ENCODE assay signal across 1 cellular context in genomic region chr7:43856316-43856715, GRCh38.
A peak's percentile ranks its signal among the peaks of the same experiment; 100 is the strongest.
TF ChIP-seq lines count a peak whose summit lies in the region.

No MANE protein-coding gene starts in this region.

TF ChIP-seq in HepG2, 621 proteins besides CTCF, POLR2A, EP300 and RAD21:
- no peak for TF ChIP-seq CHD2 (IDR thresholded peaks at IDR 0.05; ENCODE audit: low read depth, low read length)
- no peak for TF ChIP-seq ZMAT3 (CRISPR knock-in tag; conservative IDR thresholded peaks at IDR 0.05)
- TF ChIP-seq RARA (CRISPR knock-in tag; IDR thresholded peaks at IDR 0.05): peak; percentile 71
- no peak for TF ChIP-seq ZNF790 (CRISPR knock-in tag; IDR thresholded peaks at IDR 0.05; ENCODE audit: borderline replicate concordance)
- no peak for TF ChIP-seq SRSF9 (IDR thresholded peaks at IDR 0.05; ENCODE audit: borderline replicate concordance, insufficient read depth, low read depth, low read length, poor library complexity, severe bottlenecking)
- no peak for TF ChIP-seq ELF4 (CRISPR knock-in tag; IDR thresholded peaks at IDR 0.05; ENCODE audit: borderline replicate concordance)
- no peak for TF ChIP-seq ZIK1 (CRISPR knock-in tag; IDR thresholded peaks at IDR 0.05; ENCODE audit: borderline replicate concordance, low read depth)
- no peak for TF ChIP-seq KLF9 (CRISPR knock-in tag; IDR thresholded peaks at IDR 0.05; ENCODE audit: low read depth)
- TF ChIP-seq RXRB (CRISPR knock-in tag; IDR thresholded peaks at IDR 0.05; ENCODE audit: borderline replicate concordance): no peak
- no peak for TF ChIP-seq ARNTL (CRISPR knock-in tag; IDR thresholded peaks at IDR 0.05)
- TF ChIP-seq TBL1XR1 (IDR thresholded peaks at IDR 0.05; ENCODE audit: borderline replicate concordance, low read length, partially characterized antibody): peak; percentile 87
- TF ChIP-seq, protein P1, sequence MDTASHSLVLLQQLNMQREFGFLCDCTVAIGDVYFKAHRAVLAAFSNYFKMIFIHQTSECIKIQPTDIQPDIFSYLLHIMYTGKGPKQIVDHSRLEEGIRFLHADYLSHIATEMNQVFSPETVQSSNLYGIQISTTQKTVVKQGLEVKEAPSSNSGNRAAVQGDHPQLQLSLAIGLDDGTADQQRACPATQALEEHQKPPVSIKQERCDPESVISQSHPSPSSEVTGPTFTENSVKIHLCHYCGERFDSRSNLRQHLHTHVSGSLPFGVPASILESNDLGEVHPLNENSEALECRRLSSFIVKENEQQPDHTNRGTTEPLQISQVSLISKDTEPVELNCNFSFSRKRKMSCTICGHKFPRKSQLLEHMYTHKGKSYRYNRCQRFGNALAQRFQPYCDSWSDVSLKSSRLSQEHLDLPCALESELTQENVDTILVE (CRISPR knock-in tag; IDR thresholded peaks at IDR 0.05): no peak
- TF ChIP-seq RXRA (CRISPR knock-in tag; IDR thresholded peaks at IDR 0.05): no peak
- TF ChIP-seq ZBTB21 (CRISPR knock-in tag; IDR thresholded peaks at IDR 0.05): no peak
- TF ChIP-seq ZNF550 (CRISPR knock-in tag; IDR thresholded peaks at IDR 0.05; ENCODE audit: borderline replicate concordance): no peak
- no peak for TF ChIP-seq WIZ (CRISPR knock-in tag; IDR thresholded peaks at IDR 0.05)
- TF ChIP-seq HMGA1 (CRISPR knock-in tag; conservative IDR thresholded peaks at IDR 0.05): no peak
- no peak for TF ChIP-seq NFKB2 (CRISPR knock-in tag; IDR thresholded peaks at IDR 0.05; ENCODE audit: borderline replicate concordance)
- TF ChIP-seq ZNF556 (CRISPR knock-in tag; IDR thresholded peaks at IDR 0.05; ENCODE audit: borderline replicate concordance): no peak
- peak; percentile 85; the same call in 1 of the 2 replicates for TF ChIP-seq NCOR1 (IDR thresholded peaks at IDR 0.05; ENCODE audit: borderline replicate concordance, low read length)
- TF ChIP-seq ZBTB20 (CRISPR knock-in tag; IDR thresholded peaks at IDR 0.05; ENCODE audit: borderline replicate concordance, low read depth): no peak
- TF ChIP-seq ISX (CRISPR knock-in tag; conservative IDR thresholded peaks at IDR 0.05): no peak
- TF ChIP-seq THYN1 (CRISPR knock-in tag; IDR thresholded peaks at IDR 0.05; ENCODE audit: borderline replicate concordance, low read depth): no peak
- TF ChIP-seq NR2F6 (IDR thresholded peaks at IDR 0.05): 0 out of 2 replicates have a peak, but pooled peaks have one; percentile 14
- TF ChIP-seq NR2F6 (CRISPR knock-in tag; IDR thresholded peaks at IDR 0.05): no peak
- TF ChIP-seq MTERF4 (CRISPR knock-in tag; IDR thresholded peaks at IDR 0.05): no peak
- TF ChIP-seq SKI (IDR thresholded peaks at IDR 0.05; ENCODE audit: partially characterized antibody): peak; percentile 89
- no peak for TF ChIP-seq DNMT1 (CRISPR knock-in tag; IDR thresholded peaks at IDR 0.05)
TF ChIP-seq in HepG2: peak in this region for 5.
